8 cellular contexts compared by ENCODE assay signal in genomic region chr15:66703540-66703941, GRCh38. TPM values are rescaled to one million over a fixed set of nuclear protein-coding genes. Genes with fewer than 3 reads are reported as not detected.
A peak's percentile ranks its signal among the peaks of the same experiment; 100 is the strongest.
DNase-seq lines count a peak whose midpoint lies in the region.

No MANE protein-coding gene starts in this region.

- H3K4me3 ChIP-seq in H7 (ENCODE audit: insufficient read depth, low read depth, low read length) (peak overlapping the region; percentile 85), iPS DF 6.9 (ENCODE audit: low read length) (peak overlapping the region; percentile 58), stomach smooth muscle (ENCODE audit: low read length in 2 of 2) (peak overlapping the region; percentile 35 to 86)

- peaks cover 7% of the 10 kb centered on the region for H3K4me1 ChIP-seq in iPS DF 6.9 (ENCODE audit: control insufficient read depth, insufficient read depth, low read length)
- peaks cover 56% of the 10 kb centered on the region for H3K4me1 ChIP-seq in stomach smooth muscle (ENCODE audit: control insufficient read depth, insufficient read depth, low read length)

- H3K36me3 ChIP-seq in H7 (replicated peaks; ENCODE audit: control insufficient read depth, insufficient read depth, low read length) (no peaks in the 10 kb centered on the region), iPS DF 6.9 (ENCODE audit: control insufficient read depth, insufficient read depth, low read length) (peaks cover 2% of the 10 kb centered on the region; the same call in 1 of the 2 replicates), stomach smooth muscle (ENCODE audit: control insufficient read depth in 2 of 2, insufficient read depth in 2 of 2, low read length in 2 of 2) (no peaks in the 10 kb centered on the region)

- no CpG with 5 or more reads among the region's 59 CpGs for WGBS in iPS DF 6.9 (ENCODE audit: insufficient coverage, insufficient read length)

- in situ Hi-C loops in ACHN (cut with HindIII; ENCODE audit: low pct_ligation_motif_present, low pct_unique_long_range_greater_than_20kb, low sequenced_read_pairs): no loop called here

- no peak overlapping the region for H3K9ac ChIP-seq in stomach smooth muscle (ENCODE audit: low read length in 2 of 2)

- H3K27me3 ChIP-seq in H7 (ENCODE audit: control insufficient read depth, insufficient read depth, low read length): peaks cover 21% of the 10 kb centered on the region; the same call in 1 of the 2 replicates
- H3K27me3 ChIP-seq in iPS DF 6.9 (ENCODE audit: control insufficient read depth, insufficient read depth, low read length): peaks cover 11% of the 10 kb centered on the region; the same call in 1 of the 2 replicates
- no peaks in the 10 kb centered on the region for H3K27me3 ChIP-seq in stomach smooth muscle (ENCODE audit: control insufficient read depth in 1 of 2, insufficient read depth in 2 of 2, low read length in 2 of 2)

- DNase-seq in ACHN: peak; percentile 35
- no peak for DNase-seq in H7
- peak; percentile 26 to 51 for DNase-seq in activated T-cell treated with anti-CD3 and anti-CD28 coated beads, Interleukin-2, amount 50 U/mL, for 48 hours
- DNase-seq in iPS DF 6.9 (ENCODE audit: low read depth, low spot score): no peak
- no peak for DNase-seq in AG08395 (ENCODE audit: low spot score)
- no peak for DNase-seq in DMS79 (lab: John Stamatoyannopoulos, UW)
- DNase-seq in SKM-1 (lab: John Stamatoyannopoulos, UW; ENCODE audit: unreplicated experiment): no peak

- H3K9me3 ChIP-seq in iPS DF 6.9 (ENCODE audit: control insufficient read depth, insufficient read depth, low read length): no peaks in the 10 kb centered on the region
- H3K9me3 ChIP-seq in stomach smooth muscle (ENCODE audit: control insufficient read depth in 2 of 2, low read length in 2 of 2): no peaks in the 10 kb centered on the region

- H3K27ac ChIP-seq in iPS DF 6.9 (ENCODE audit: low read length) (no peak overlapping the region), stomach smooth muscle (ENCODE audit: low read length) (no peak overlapping the region)

RNA-seq across cellular contexts. Expression of gene SMAD6, which starts 1.5 kb away (rescaled TPM):
- 24.8 and 25.4 TPM in 2 replicates for total RNA-seq in H7 (2014; rRNA removed; shearing (Covaris generic))

Comparison
In these comparisons a context has a peak if more than half of its experiments do, and no peak if none do; other contexts are left out.
1. DNase-seq: peak in ACHN (single experiment) and activated T-cell treated with anti-CD3 and anti-CD28 coated beads, Interleukin-2, amount 50 U/mL, for 48 hours (2 of 2); none in H7 (single experiment), iPS DF 6.9 (single experiment), AG08395 (single experiment), DMS79 (single experiment) and SKM-1 (single experiment).
2. Peak in every context shown above with its lines, with median percentiles within 50 percentile points of each other: H3K4me3 ChIP-seq.